Comparison of ENCODE assay signal across 17 cellular contexts in genomic region chr2:152924722-152925121, GRCh38.
DNase-seq lines count a peak whose midpoint lies in the region; ATAC-seq and TF ChIP-seq lines count a peak whose summit lies in the region.
"Had no signal": no experiment of that assay in that cellular context is flagged by ENCODE, and none has a peak within 500 bp of the region (broad histone marks: within the 10 kb centered on the region; RNA-seq: fewer than 3 reads in every experiment).

No MANE protein-coding gene starts in this region.

- no peaks in the 10 kb centered on the region for H3K36me3 Mint-ChIP-seq in activated CD4-positive, alpha-beta memory T cell treated with anti-CD3 and anti-CD28 coated beads for 36 hours
- no peaks in the 10 kb centered on the region for H3K36me3 Mint-ChIP-seq in activated CD4-positive, alpha-beta memory T cell treated with anti-CD3 and anti-CD28 coated beads, Interleukin-2, amount 10 ng/mL, durations not matched to agents 7 days and 5 days (ENCODE audit: low read depth)
- H3K36me3 Mint-ChIP-seq: stimulated activated memory B cell treated with anti-CD40 and anti-IgM and Interleukin-4, amounts not matched to agents 10 μg/mL and 1 μg/mL and 100 μg/mL, for 72 hours had no signal

- H3K27ac Mint-ChIP-seq in activated CD4-positive, alpha-beta memory T cell treated with anti-CD3 and anti-CD28 coated beads for 36 hours: no peak overlapping the region
- H3K27ac Mint-ChIP-seq in activated CD4-positive, alpha-beta memory T cell treated with anti-CD3 and anti-CD28 coated beads, Interleukin-2, amount 10 ng/mL, durations not matched to agents 7 days and 5 days: no peak overlapping the region
- H3K27ac Mint-ChIP-seq: stimulated activated memory B cell treated with anti-CD40 and anti-IgM and Interleukin-4, amounts not matched to agents 10 μg/mL and 1 μg/mL and 100 μg/mL, for 72 hours had no signal

- ATAC-seq in esophagus mucosa (peak; percentile 90), upper lobe of right lung (peak; percentile 81), sciatic nerve (no peak), HG02623 (IDR thresholded peaks at IDR 0.05; ENCODE audit: unreplicated experiment) (no peak)
- ATAC-seq: Panc1; stimulated activated memory B cell treated with anti-CD40 and anti-IgM and Interleukin-4, amounts not matched to agents 10 μg/mL and 1 μg/mL and 100 μg/mL, for 72 hours had no signal

- no peaks in the 10 kb centered on the region for H3K27me3 ChIP-seq in upper lobe of right lung

- POLR2A ChIA-PET in activated CD4-positive, alpha-beta memory T cell treated with anti-CD3 and anti-CD28 coated beads for 36 hours (lab: Charles Lee): no interaction called here
- POLR2A ChIA-PET in activated CD4-positive, alpha-beta memory T cell treated with anti-CD3 and anti-CD28 coated beads, Interleukin-2, amount 10 ng/mL, durations not matched to agents 7 days and 5 days (lab: Charles Lee): no interaction called here

- no peaks in the 10 kb centered on the region for H3K9me3 Mint-ChIP-seq in activated CD4-positive, alpha-beta memory T cell treated with anti-CD3 and anti-CD28 coated beads for 36 hours
- H3K9me3 Mint-ChIP-seq in activated CD4-positive, alpha-beta memory T cell treated with anti-CD3 and anti-CD28 coated beads, Interleukin-2, amount 10 ng/mL, durations not matched to agents 7 days and 5 days: no peaks in the 10 kb centered on the region
- H3K9me3 Mint-ChIP-seq: stimulated activated memory B cell treated with anti-CD40 and anti-IgM and Interleukin-4, amounts not matched to agents 10 μg/mL and 1 μg/mL and 100 μg/mL, for 72 hours had no signal

- no peaks in the 10 kb centered on the region for H3K36me3 ChIP-seq in upper lobe of right lung

- CTCF ChIA-PET in activated CD4-positive, alpha-beta memory T cell treated with anti-CD3 and anti-CD28 coated beads for 36 hours (lab: Charles Lee): no interaction called here
- CTCF ChIA-PET in activated CD4-positive, alpha-beta memory T cell treated with anti-CD3 and anti-CD28 coated beads, Interleukin-2, amount 10 ng/mL, durations not matched to agents 7 days and 5 days (lab: Charles Lee): no interaction called here

- no peak overlapping the region for H3K4me3 ChIP-seq in upper lobe of right lung

- no peaks in the 10 kb centered on the region for H3K4me1 ChIP-seq in upper lobe of right lung

- H3K27ac ChIP-seq in upper lobe of right lung: no peak overlapping the region
- H3K27ac ChIP-seq: VCaP had no signal

- no peak for TF ChIP-seq CTCF in upper lobe of right lung (IDR thresholded peaks at IDR 0.05)

- DNase-seq in activated CD4-positive, alpha-beta memory T cell treated with anti-CD3 and anti-CD28 coated beads for 36 hours: peak; percentile 10
- DNase-seq in activated CD4-positive, alpha-beta memory T cell treated with anti-CD3 and anti-CD28 coated beads, Interleukin-2, amount 10 ng/mL, durations not matched to agents 7 days and 5 days: no peak
- DNase-seq in NCI-H69 (lab: John Stamatoyannopoulos, UW): peak; percentile 10
- DNase-seq in upper lobe of right lung: peak; percentile 72
- DNase-seq in AG08396 (ENCODE audit: low spot score): no peak
- DNase-seq in sciatic nerve (ENCODE audit: low spot score): no peak
- DNase-seq: amniotic stem cell, midbrain, NCI-H1048, NCI-H524, occipital lobe, small intestine had no signal

- H3K9me3 ChIP-seq in upper lobe of right lung: no peaks in the 10 kb centered on the region

- intact Hi-C loops in activated CD4-positive, alpha-beta memory T cell treated with anti-CD3 and anti-CD28 coated beads for 36 hours (cut with micrococcal nuclease): loop anchor here (10.0 kb wide), 1 partner anchor 180 kb away; no protein-coding TSS in a partner anchor
- intact Hi-C loops in upper lobe of right lung (cut with DNase I) (no loop called here), sciatic nerve (cut with DNase I) (no loop called here)

- H3K27me3 Mint-ChIP-seq in activated CD4-positive, alpha-beta memory T cell treated with anti-CD3 and anti-CD28 coated beads for 36 hours: peaks cover 2% of the 10 kb centered on the region
- H3K27me3 Mint-ChIP-seq in activated CD4-positive, alpha-beta memory T cell treated with anti-CD3 and anti-CD28 coated beads, Interleukin-2, amount 10 ng/mL, durations not matched to agents 7 days and 5 days: no peaks in the 10 kb centered on the region
- H3K27me3 Mint-ChIP-seq: stimulated activated memory B cell treated with anti-CD40 and anti-IgM and Interleukin-4, amounts not matched to agents 10 μg/mL and 1 μg/mL and 100 μg/mL, for 72 hours had no signal

- H3K4me3 Mint-ChIP-seq in activated CD4-positive, alpha-beta memory T cell treated with anti-CD3 and anti-CD28 coated beads for 36 hours: no peak overlapping the region
- H3K4me3 Mint-ChIP-seq in activated CD4-positive, alpha-beta memory T cell treated with anti-CD3 and anti-CD28 coated beads, Interleukin-2, amount 10 ng/mL, durations not matched to agents 7 days and 5 days: no peak overlapping the region
- H3K4me3 Mint-ChIP-seq: stimulated activated memory B cell treated with anti-CD40 and anti-IgM and Interleukin-4, amounts not matched to agents 10 μg/mL and 1 μg/mL and 100 μg/mL, for 72 hours had no signal

- no peaks in the 10 kb centered on the region for H3K4me1 Mint-ChIP-seq in activated CD4-positive, alpha-beta memory T cell treated with anti-CD3 and anti-CD28 coated beads for 36 hours (ENCODE audit: low read depth)
- no peaks in the 10 kb centered on the region for H3K4me1 Mint-ChIP-seq in activated CD4-positive, alpha-beta memory T cell treated with anti-CD3 and anti-CD28 coated beads, Interleukin-2, amount 10 ng/mL, durations not matched to agents 7 days and 5 days
- H3K4me1 Mint-ChIP-seq: stimulated activated memory B cell treated with anti-CD40 and anti-IgM and Interleukin-4, amounts not matched to agents 10 μg/mL and 1 μg/mL and 100 μg/mL, for 72 hours had no signal

Comparison
In these comparisons a context has a peak if more than half of its experiments do, and no peak if none do; other contexts are left out.
1. DNase-seq: peak in activated CD4-positive, alpha-beta memory T cell treated with anti-CD3 and anti-CD28 coated beads for 36 hours (single experiment), NCI-H69 (single experiment) and upper lobe of right lung (single experiment); none in activated CD4-positive, alpha-beta memory T cell treated with anti-CD3 and anti-CD28 coated beads, Interleukin-2, amount 10 ng/mL, durations not matched to agents 7 days and 5 days (single experiment), AG08396 (single experiment) and sciatic nerve (single experiment).
2. ATAC-seq: peak in esophagus mucosa (single experiment) and upper lobe of right lung (single experiment); none in sciatic nerve (single experiment) and HG02623 (single experiment).